ENCODE assay signal across 25 cellular contexts in genomic region chr17:69555056-69555455, GRCh38.
"Had no signal": no experiment of that assay in that cellular context is flagged by ENCODE, and none has a peak within 500 bp of the region (broad histone marks: within the 10 kb centered on the region; RNA-seq: fewer than 3 reads in every experiment).

No MANE protein-coding gene starts in this region.

- H3K4me2 ChIP-seq: hepatocyte, smooth muscle cell had no signal

- H3K27me3 Mint-ChIP-seq: naive thymus-derived CD4-positive, alpha-beta T cell; natural killer cell treated with Interleukin-12 subunit alpha and Interleukin-12 subunit beta and Interleukin-15 and Interleukin-18, amount 100 ng/mL, for 72 hours; stimulated activated memory B cell treated with anti-CD40 and anti-IgM and Interleukin-4, amounts not matched to agents 10 μg/mL and 1 μg/mL and 100 μg/mL, for 72 hours; stimulated activated naive CD8-positive, alpha-beta T cell treated with anti-CD3 and anti-CD28 coated beads, Interleukin-15, amount 100 ng/mL, for 72 hours had no signal

- H3K36me3 Mint-ChIP-seq: natural killer cell treated with Interleukin-12 subunit alpha and Interleukin-12 subunit beta and Interleukin-15 and Interleukin-18, amount 100 ng/mL, for 72 hours; stimulated activated memory B cell treated with anti-CD40 and anti-IgM and Interleukin-4, amounts not matched to agents 10 μg/mL and 1 μg/mL and 100 μg/mL, for 72 hours had no signal

- H3K79me2 ChIP-seq: hepatocyte had no signal

- DNase-seq: islet precursor cell; left ventricle myocardium inferior; mesendoderm; naive thymus-derived CD4-positive, alpha-beta T cell; pancreas; posterior cingulate gyrus; psoas muscle; right lobe of liver; stimulated activated CD4-positive, alpha-beta T cell treated with anti-CD3 and anti-CD28 coated beads, Interleukin-1b, Interleukin-23, amount 100 ng/mL, for 48 hours; stimulated activated CD4-positive, alpha-beta T cell treated with anti-CD3 and anti-CD28 coated beads, Interleukin-2, amount 100 ng/mL, for 48 hours; stimulated activated CD4-positive, alpha-beta T cell treated with anti-CD3 and anti-CD28 coated beads, Interleukin-4, amount 100 ng/mL, for 4 hours; stimulated activated CD8-positive, alpha-beta memory T cell treated with anti-CD3 and anti-CD28 coated beads, Interleukin-4, amount 100 ng/mL, for 48 hours; stimulated activated naive CD4-positive, alpha-beta T cell treated with Interleukin-2 at 50 U/mL for 16 hours; stimulated activated naive CD8-positive, alpha-beta T cell treated with anti-CD3 and anti-CD28 coated beads, Interleukin-15, amount 100 ng/mL, for 72 hours; substantia nigra; upper lobe of right lung; uterus had no signal

- H3K27ac Mint-ChIP-seq: mesothelial cell of epicardium; naive thymus-derived CD4-positive, alpha-beta T cell; natural killer cell treated with Interleukin-12 subunit alpha and Interleukin-12 subunit beta and Interleukin-15 and Interleukin-18, amount 100 ng/mL, for 72 hours; stimulated activated memory B cell treated with anti-CD40 and anti-IgM and Interleukin-4, amounts not matched to agents 10 μg/mL and 1 μg/mL and 100 μg/mL, for 72 hours; stimulated activated naive CD8-positive, alpha-beta T cell treated with anti-CD3 and anti-CD28 coated beads, Interleukin-15, amount 100 ng/mL, for 72 hours had no signal

- H3K4me3 Mint-ChIP-seq: mesothelial cell of epicardium; naive thymus-derived CD4-positive, alpha-beta T cell; natural killer cell treated with Interleukin-12 subunit alpha and Interleukin-12 subunit beta and Interleukin-15 and Interleukin-18, amount 100 ng/mL, for 72 hours; stimulated activated memory B cell treated with anti-CD40 and anti-IgM and Interleukin-4, amounts not matched to agents 10 μg/mL and 1 μg/mL and 100 μg/mL, for 72 hours; stimulated activated naive CD8-positive, alpha-beta T cell treated with anti-CD3 and anti-CD28 coated beads, Interleukin-15, amount 100 ng/mL, for 72 hours had no signal

- H2AFZ ChIP-seq: hepatocyte had no signal

- H3K4me1 Mint-ChIP-seq: mesothelial cell of epicardium; naive thymus-derived CD4-positive, alpha-beta T cell; stimulated activated memory B cell treated with anti-CD40 and anti-IgM and Interleukin-4, amounts not matched to agents 10 μg/mL and 1 μg/mL and 100 μg/mL, for 72 hours; stimulated activated naive CD8-positive, alpha-beta T cell treated with anti-CD3 and anti-CD28 coated beads, Interleukin-15, amount 100 ng/mL, for 72 hours had no signal

- H3K36me3 ChIP-seq: left ventricle myocardium inferior, pancreas, right atrium auricular region, right lobe of liver, upper lobe of right lung, uterus had no signal

- H3K9me3 ChIP-seq: pancreas, psoas muscle, right lobe of liver, upper lobe of right lung, uterus had no signal

- H3K27me3 ChIP-seq: hepatocyte, pancreas, right atrium auricular region, right lobe of liver, tibial nerve, upper lobe of right lung, uterus had no signal

- H3K9me3 Mint-ChIP-seq: natural killer cell treated with Interleukin-12 subunit alpha and Interleukin-12 subunit beta and Interleukin-15 and Interleukin-18, amount 100 ng/mL, for 72 hours; stimulated activated memory B cell treated with anti-CD40 and anti-IgM and Interleukin-4, amounts not matched to agents 10 μg/mL and 1 μg/mL and 100 μg/mL, for 72 hours had no signal

- H3K27ac ChIP-seq: hepatocyte, left ventricle myocardium inferior, pancreas, psoas muscle, right atrium auricular region, right lobe of liver, tibial nerve, upper lobe of right lung, uterus had no signal

- H3K4me1 ChIP-seq: left ventricle myocardium inferior, pancreas, right atrium auricular region, right lobe of liver, tibial nerve, upper lobe of right lung, uterus had no signal

- ATAC-seq: naive thymus-derived CD4-positive, alpha-beta T cell; natural killer cell treated with Interleukin-12 subunit alpha and Interleukin-12 subunit beta and Interleukin-15 and Interleukin-18, amount 100 ng/mL, for 72 hours; pancreas; psoas muscle; right lobe of liver; stimulated activated memory B cell treated with anti-CD40 and anti-IgM and Interleukin-4, amounts not matched to agents 10 μg/mL and 1 μg/mL and 100 μg/mL, for 72 hours; stimulated activated naive CD8-positive, alpha-beta T cell treated with anti-CD3 and anti-CD28 coated beads, Interleukin-15, amount 100 ng/mL, for 72 hours; upper lobe of right lung had no signal

- H3K4me3 ChIP-seq: hepatocyte, left ventricle myocardium inferior, lung, pancreas, psoas muscle, right atrium auricular region, right lobe of liver, smooth muscle cell, tibial nerve, upper lobe of right lung, uterus had no signal
